Comparison of ENCODE assay signal across 1 cellular context in the genomic region with DNA sequence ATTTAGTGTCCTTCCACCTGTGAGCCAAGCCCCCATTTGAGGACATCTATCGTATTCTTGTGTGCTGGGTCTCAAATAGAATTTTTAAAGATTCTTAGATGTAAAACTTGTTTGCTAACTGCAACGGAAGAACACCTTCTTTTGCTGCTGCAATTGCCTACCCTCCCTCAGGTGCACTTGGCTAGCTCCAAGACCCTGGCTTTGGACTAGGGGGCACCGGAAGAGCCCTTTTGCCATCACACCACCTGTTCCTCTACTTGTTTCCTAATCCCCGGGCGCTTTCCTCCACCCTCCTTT.
TF ChIP-seq lines count a peak whose summit lies in the region.

No MANE protein-coding gene starts in this region.

TF ChIP-seq in K562, 482 proteins besides CTCF, POLR2A, EP300 and RAD21:
- TF ChIP-seq ZFP91 (CRISPR knock-in tag; IDR thresholded peaks at IDR 0.05): 0 out of 2 replicates have a peak, but pooled peaks have one; percentile 9
- TF ChIP-seq POLR2AphosphoS5 (IDR thresholded peaks at IDR 0.05; ENCODE audit: control insufficient read depth, insufficient read depth, low read depth, low read length): 0 out of 2 replicates have a peak, but pooled peaks have one; percentile 14
- 0 out of 2 replicates have a peak, but pooled peaks have one; percentile 72 for TF ChIP-seq ZNF551 (CRISPR knock-in tag; IDR thresholded peaks at IDR 0.05)
- TF ChIP-seq RB1 (IDR thresholded peaks at IDR 0.05; ENCODE audit: low read depth): no peak
- no peak for TF ChIP-seq JUN (IDR thresholded peaks at IDR 0.05; ENCODE audit: borderline replicate concordance, low read depth, low read length)
- TF ChIP-seq JUN (CRISPR knock-in tag; IDR thresholded peaks at IDR 0.05; ENCODE audit: borderline replicate concordance): 0 out of 2 replicates have a peak, but pooled peaks have one; percentile 16
- no peak for TF ChIP-seq ZFPM2 (CRISPR knock-in tag; IDR thresholded peaks at IDR 0.05)
- 0 out of 2 replicates have a peak, but pooled peaks have one; percentile 8 for TF ChIP-seq SUPT5H (IDR thresholded peaks at IDR 0.05)
- peak; percentile 21; the same call in 1 of the 2 replicates for TF ChIP-seq ZNF740 (CRISPR knock-in tag; IDR thresholded peaks at IDR 0.05)
- TF ChIP-seq ZNF740 (tag; IDR thresholded peaks at IDR 0.05): no peak
- TF ChIP-seq ZNF584 (CRISPR knock-in tag; IDR thresholded peaks at IDR 0.05; ENCODE audit: low read depth): no peak
TF ChIP-seq in K562: peak in this region for 6.
